ENCODE assay signal across 1 cellular context in genomic region chr7:106243893-106244292, GRCh38.
TF ChIP-seq lines count a peak whose summit lies in the region.

No MANE protein-coding gene starts in this region.

TF ChIP-seq in SK-N-SH, 30 proteins besides CTCF, POLR2A, EP300 and RAD21:
- TF ChIP-seq FOXM1 (IDR thresholded peaks at IDR 0.05; ENCODE audit: low read depth), result no peak
- no peak for TF ChIP-seq MXI1 (IDR thresholded peaks at IDR 0.05; ENCODE audit: low read depth, low read length)
- TF ChIP-seq USF1 (IDR thresholded peaks at IDR 0.05; ENCODE audit: borderline replicate concordance, low read depth), result peak; percentile 19; the same call in 1 of the 2 replicates
- no peak for TF ChIP-seq CHD2 (IDR thresholded peaks at IDR 0.05; ENCODE audit: low read length, partially characterized antibody)
- TF ChIP-seq FOSL2 (IDR thresholded peaks at IDR 0.05; ENCODE audit: borderline replicate concordance, low read depth), result no peak; the same call in 1 of the 2 replicates
- no peak for TF ChIP-seq SMC3 (IDR thresholded peaks at IDR 0.05; ENCODE audit: low read depth, low read length)
- TF ChIP-seq TEAD4 (IDR thresholded peaks at IDR 0.05; ENCODE audit: borderline replicate concordance, insufficient read depth), result no peak
- peak; percentile 49 for TF ChIP-seq PBX3 (IDR thresholded peaks at IDR 0.05)
- no peak for TF ChIP-seq USF2 (IDR thresholded peaks at IDR 0.05; ENCODE audit: borderline replicate concordance, low read depth, low read length)
- TF ChIP-seq TCF12 (IDR thresholded peaks at IDR 0.05), result peak; percentile 23; the same call in 1 of the 2 replicates
- peak; percentile 47; the same call in 1 of the 2 replicates for TF ChIP-seq MAX (IDR thresholded peaks at IDR 0.05; ENCODE audit: low read depth)
